Comparison of ENCODE assay signal across 21 cellular contexts in the genomic region with DNA sequence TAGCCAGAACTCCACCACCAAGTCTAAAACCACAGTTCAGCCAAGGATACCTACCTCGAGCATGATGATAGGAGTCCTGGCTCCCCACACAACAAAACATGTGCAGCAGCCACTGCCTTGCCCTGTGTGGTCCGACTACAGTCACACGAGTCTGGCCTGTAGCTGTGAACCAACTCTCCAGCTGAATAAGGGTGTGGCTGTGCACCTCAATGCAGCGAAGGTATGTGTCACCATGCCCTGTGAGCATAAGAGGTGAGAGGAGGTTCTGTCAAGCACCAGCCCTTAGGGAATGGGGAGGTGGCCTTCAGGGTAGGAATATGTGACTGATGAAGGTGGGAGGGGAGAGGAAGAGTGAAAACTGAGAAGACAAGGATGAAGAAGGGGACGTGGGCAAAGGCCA. TPM values are rescaled to one million over a fixed set of nuclear protein-coding genes. Genes with fewer than 3 reads are reported as not detected.
DNase-seq lines count a peak whose midpoint lies in the region; ATAC-seq, FAIRE-seq and TF ChIP-seq lines count a peak whose summit lies in the region.
"Had no signal": no experiment of that assay in that cellular context is flagged by ENCODE, and none has a peak within 500 bp of the region (broad histone marks: within the 10 kb centered on the region; RNA-seq: fewer than 3 reads in every experiment).

No MANE protein-coding gene starts in this region.

- intact Hi-C loops in aorta (cut with DNase I): no loop called here

- no peak overlapping the region for H3K4me3 Mint-ChIP-seq in stimulated activated effector memory CD8-positive, alpha-beta T cell treated with anti-CD3 and anti-CD28 coated beads, Interleukin-12 subunit alpha, Interleukin-12 subunit beta, amount 100 ng/mL, for 72 hours
- H3K4me3 Mint-ChIP-seq: CD4-positive, alpha-beta memory T cell had no signal

- 94% methylated on average over 5 of the region's 5 CpGs for WGBS in aorta, 2 donors

- DNase-seq in HTR-8/SVneo (ENCODE audit: insufficient read length, low spot score) (no peak), foreskin keratinocyte (no peak), aorta (no peak), HuH-7.5 (ENCODE audit: low spot score) (no peak), AML-193 (lab: John Stamatoyannopoulos, UW) (no peak)
- DNase-seq in stimulated activated effector memory CD8-positive, alpha-beta T cell treated with anti-CD3 and anti-CD28 coated beads, Interleukin-12 subunit alpha, Interleukin-12 subunit beta, amount 100 ng/mL, for 72 hours (ENCODE audit: low spot score in 2 of 2): no peak
- DNase-seq in stimulated activated CD4-positive, alpha-beta T cell treated with anti-CD3 and anti-CD28 coated beads, Interleukin-4, amount 100 ng/mL, for 24 hours: no peak
- DNase-seq: 8988T; ACHN; C1 segment of cervical spinal cord; Calu3; CD4-positive, alpha-beta memory T cell; COR-L47; DND-41; GM23248; H7 had no signal

- no peaks in the 10 kb centered on the region for H3K36me3 Mint-ChIP-seq in stimulated activated effector memory CD8-positive, alpha-beta T cell treated with anti-CD3 and anti-CD28 coated beads, Interleukin-12 subunit alpha, Interleukin-12 subunit beta, amount 100 ng/mL, for 72 hours
- H3K36me3 Mint-ChIP-seq: CD4-positive, alpha-beta memory T cell had no signal

- H3K4me1 Mint-ChIP-seq in stimulated activated effector memory CD8-positive, alpha-beta T cell treated with anti-CD3 and anti-CD28 coated beads, Interleukin-12 subunit alpha, Interleukin-12 subunit beta, amount 100 ng/mL, for 72 hours: no peaks in the 10 kb centered on the region
- H3K4me1 Mint-ChIP-seq: CD4-positive, alpha-beta memory T cell had no signal

- no peaks in the 10 kb centered on the region for H3K36me3 ChIP-seq in aorta (ENCODE audit: control insufficient read depth in 1 of 2, insufficient read depth in 2 of 2, low read length in 1 of 2)

- H3K27ac Mint-ChIP-seq in stimulated activated effector memory CD8-positive, alpha-beta T cell treated with anti-CD3 and anti-CD28 coated beads, Interleukin-12 subunit alpha, Interleukin-12 subunit beta, amount 100 ng/mL, for 72 hours: no peak overlapping the region
- H3K27ac Mint-ChIP-seq: CD4-positive, alpha-beta memory T cell had no signal

- ATAC-seq in foreskin keratinocyte: peak; percentile 57
- ATAC-seq in stimulated activated effector memory CD8-positive, alpha-beta T cell treated with anti-CD3 and anti-CD28 coated beads, Interleukin-12 subunit alpha, Interleukin-12 subunit beta, amount 100 ng/mL, for 72 hours: peak; percentile 24
- ATAC-seq in aorta (ENCODE audit: low FRiP score): peak; percentile 19
- ATAC-seq: A549, HCT116 had no signal

- no peak for TF ChIP-seq CTCF in foreskin keratinocyte (conservative IDR thresholded peaks at IDR 0.05)

- peak; percentile 70 for FAIRE-seq in HTR-8/SVneo (lab: Jason Lieb, UNC)
- FAIRE-seq: A549, G401.6, H1 had no signal

- no peak overlapping the region for H3K4me3 ChIP-seq in aorta (ENCODE audit: low read length in 2 of 2)
- H3K4me3 ChIP-seq: A549, GM23248 had no signal

- no peaks in the 10 kb centered on the region for H3K27me3 ChIP-seq in foreskin keratinocyte
- H3K27me3 ChIP-seq in aorta (ENCODE audit: control insufficient read depth in 1 of 2, insufficient read depth in 2 of 2, low read length in 1 of 2): no peaks in the 10 kb centered on the region

- no peak overlapping the region for H3K27ac ChIP-seq in foreskin keratinocyte
- H3K27ac ChIP-seq in aorta (ENCODE audit: low read depth in 1 of 2, low read length in 2 of 2): no peak overlapping the region
- H3K27ac ChIP-seq: A549, GM23248 had no signal

- H3K4me1 ChIP-seq in foreskin keratinocyte: peaks cover 3% of the 10 kb centered on the region
- H3K4me1 ChIP-seq in aorta (ENCODE audit: control insufficient read depth in 1 of 2, insufficient read depth in 2 of 2, low read length in 2 of 2): peaks cover 0 to 2% of the 10 kb centered on the region in 2 donors

- H3K9me3 ChIP-seq in aorta (ENCODE audit: control insufficient read depth, low read length): no peaks in the 10 kb centered on the region
- H3K9me3 ChIP-seq: A549 had no signal

- H3K9me3 Mint-ChIP-seq in stimulated activated effector memory CD8-positive, alpha-beta T cell treated with anti-CD3 and anti-CD28 coated beads, Interleukin-12 subunit alpha, Interleukin-12 subunit beta, amount 100 ng/mL, for 72 hours: no peaks in the 10 kb centered on the region
- H3K9me3 Mint-ChIP-seq: CD4-positive, alpha-beta memory T cell had no signal

RNA-seq across cellular contexts. Expression of a gene that starts 16.7 kb away (rescaled TPM):
- total RNA-seq in foreskin keratinocyte (0.21 TPM in 1 of 2 replicates, not detected in the other), aorta (under 1 TPM in 1 of 2 donors, not detected in 1; 0.66 TPM)
- polyA plus RNA-seq in foreskin keratinocyte (0.11 and 0.14 TPM in 2 replicates), aorta (not detected)
- total RNA-seq: Calu3; CD4-positive, alpha-beta memory T cell; GM23248; H1 had no signal
- polyA plus RNA-seq: BJ; CD4-positive, alpha-beta memory T cell; GM23248 had no signal

RNA-seq across cellular contexts. Expression of a gene that starts 21.0 kb away (rescaled TPM):
- total RNA-seq in foreskin keratinocyte (1.9 and 2.3 TPM in 2 replicates), aorta (1 to 10 TPM; 1.8 to 2.8 TPM)
- polyA plus RNA-seq in foreskin keratinocyte (2.1 and 3.0 TPM in 2 replicates), aorta (1 to 10 TPM; 3.6 to 4.0 TPM)
